ENCODE assay signal across 8 cellular contexts in the genomic region with DNA sequence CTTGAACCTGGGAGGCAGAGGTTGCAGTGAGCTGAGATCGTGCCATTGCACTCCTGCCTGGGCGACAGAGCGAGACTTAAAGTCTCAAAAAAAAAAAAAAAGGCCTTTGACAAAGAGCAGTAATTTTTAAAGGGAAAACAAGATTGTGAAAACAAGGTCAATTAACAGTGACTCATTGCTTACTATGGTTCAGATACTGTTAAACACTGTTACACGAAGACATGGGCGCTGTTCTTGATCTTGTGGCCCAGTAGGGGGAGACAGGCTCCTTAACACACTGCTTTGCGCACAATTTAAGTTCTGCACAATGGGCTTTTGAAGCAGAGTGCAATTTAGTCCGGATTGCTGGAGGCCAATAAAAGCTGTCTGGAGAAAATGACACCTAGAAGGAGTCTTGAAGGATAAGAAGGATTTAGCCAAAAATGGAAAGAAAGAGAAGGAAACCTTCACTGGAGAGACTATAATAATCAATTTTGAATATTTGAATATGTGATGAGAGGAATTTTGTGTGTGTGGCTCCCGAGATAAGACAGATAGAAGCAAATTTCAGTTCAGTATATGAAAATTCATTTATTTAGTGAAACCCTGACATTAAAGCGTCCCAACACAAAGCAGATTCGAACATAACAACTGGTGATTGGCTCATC.
DNase-seq lines count a peak whose midpoint lies in the region; ATAC-seq and TF ChIP-seq lines count a peak whose summit lies in the region.

No MANE protein-coding gene starts in this region.

- H3K4me3 ChIP-seq in OCI-LY3 (ENCODE audit: low read length) = no peak overlapping the region

- intact Hi-C loops in posterior cingulate gyrus (cut with DNase I) = loop anchor here (5.0 to 10.0 kb wide), 2 partner anchors 111 to 203 kb away; no protein-coding TSS in a partner anchor

- no peaks in the 10 kb centered on the region for H4K20me1 ChIP-seq in OCI-LY3 (ENCODE audit: insufficient read depth, low read length)

- H3K27ac ChIP-seq in OCI-LY3 (ENCODE audit: low read length) = no peak overlapping the region

- no peak overlapping the region for H3K4me2 ChIP-seq in OCI-LY3 (ENCODE audit: low read length)

- H3K36me3 ChIP-seq in OCI-LY3 (replicated peaks; ENCODE audit: low read depth, low read length) = peaks cover 4% of the 10 kb centered on the region

- no peaks in the 10 kb centered on the region for H3K27me3 ChIP-seq in OCI-LY3 (ENCODE audit: low read depth, low read length)

- no peak overlapping the region for H2AFZ ChIP-seq in OCI-LY3 (ENCODE audit: low read depth, low read length)

- no peak overlapping the region for H3K9ac ChIP-seq in OCI-LY3 (ENCODE audit: low read length)

- H3K9me3 ChIP-seq in OCI-LY3 (ENCODE audit: insufficient read depth, low read length) = no peaks in the 10 kb centered on the region

- peak; percentile 38 for DNase-seq in GF-D8 (lab: John Stamatoyannopoulos, UW)
- peak; percentile 11 for DNase-seq in activated effector memory CD4-positive, alpha-beta T cell treated with Interleukin-2 at 50 U/mL for 16 hours
- peak; percentile 35 for DNase-seq in germinal center (ENCODE audit: low spot score)
- DNase-seq in posterior cingulate gyrus = peak in 6 of 10 donors; percentile 24 to 90 (median 37)

- ATAC-seq in HG03342 (IDR thresholded peaks at IDR 0.05; ENCODE audit: unreplicated experiment) (peak; percentile 52), HG03520 (IDR thresholded peaks at IDR 0.05; ENCODE audit: unreplicated experiment) (no peak), HG03442 (IDR thresholded peaks at IDR 0.05; ENCODE audit: unreplicated experiment) (no peak)

- no peaks in the 10 kb centered on the region for H3K79me2 ChIP-seq in OCI-LY3 (ENCODE audit: low read length)

- H3K4me1 ChIP-seq in OCI-LY3 (ENCODE audit: low read length) = no peaks in the 10 kb centered on the region

- TF ChIP-seq CTCF in OCI-LY3 (IDR thresholded peaks at IDR 0.05; ENCODE audit: low read depth, low read length) = peak; percentile 56
